ENCODE assay signal across 30 cellular contexts in the genomic region with DNA sequence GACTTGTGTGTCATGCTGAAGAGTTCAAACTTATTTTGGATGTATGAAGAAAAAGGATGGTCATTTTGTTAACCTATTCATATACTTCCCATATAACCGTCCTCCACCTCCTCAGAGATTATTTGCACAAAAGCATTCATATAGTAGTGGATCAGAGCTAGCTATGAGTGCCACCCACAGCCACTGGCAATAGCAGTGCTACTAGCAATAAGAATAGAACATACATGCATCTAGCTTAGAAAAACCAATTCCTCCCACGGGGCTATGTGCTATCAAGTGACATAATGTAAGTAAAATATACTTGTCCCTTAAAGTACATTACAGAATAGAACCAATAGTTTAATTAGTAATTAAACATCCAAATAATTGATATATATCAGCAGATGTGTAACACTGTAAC. TPM values are rescaled to one million over a fixed set of nuclear protein-coding genes. Genes with fewer than 3 reads are reported as not detected.
DNase-seq lines count a peak whose midpoint lies in the region; ATAC-seq and TF ChIP-seq lines count a peak whose summit lies in the region.
"Had no signal": no experiment of that assay in that cellular context is flagged by ENCODE, and none has a peak within 500 bp of the region (broad histone marks: within the 10 kb centered on the region; RNA-seq: fewer than 3 reads in every experiment).

No MANE protein-coding gene starts in this region.

- no CpG with 5 or more reads among the region's 2 CpGs for WGBS in trophoblast cell (ENCODE audit: extremely low coverage, insufficient coverage, insufficient read length)

- no peak overlapping the region for H4K8ac ChIP-seq in trophoblast cell (ENCODE audit: low read depth, low read length)

- H2BK120ac ChIP-seq in trophoblast cell (ENCODE audit: insufficient read depth, low read length, poor library complexity) = no peak overlapping the region

- peak overlapping the region; percentile 13 for H3K4me3 Mint-ChIP-seq in T-helper 1 cell treated with Interleukin-12 subunit alpha and Interleukin-12 subunit beta and Interleukin-4 antibody, amounts not matched to agents 30 μg/mL and 1 μg/mL, for 36 hours
- H3K4me3 Mint-ChIP-seq in natural killer cell treated with Interleukin-12 subunit alpha and Interleukin-12 subunit beta and Interleukin-15 and Interleukin-18, amount 100 ng/mL, for 72 hours = peak overlapping the region; percentile 45
- H3K4me3 Mint-ChIP-seq in natural killer cell = no peak overlapping the region
- no peak overlapping the region for H3K4me3 Mint-ChIP-seq in activated naive CD8-positive, alpha-beta T cell treated with anti-CD3 and anti-CD28 coated beads, Interleukin-2, amount 10 ng/mL, durations not matched to agents 7 days and 5 days
- H3K4me3 Mint-ChIP-seq: WTC11 had no signal

- H2AFZ ChIP-seq in trophoblast cell (ENCODE audit: insufficient read depth, low read length, poor library complexity) = no peak overlapping the region
- H2AFZ ChIP-seq: PC-9 had no signal

- H3K27me3 ChIP-seq in trophoblast cell (ENCODE audit: insufficient read depth, low read length) = no peaks in the 10 kb centered on the region
- H3K27me3 ChIP-seq: neutrophil, right lobe of liver, testis, vagina had no signal

- intact Hi-C loops in natural killer cell (cut with micrococcal nuclease) = no loop called here

- H4K91ac ChIP-seq in trophoblast cell (ENCODE audit: low read depth, low read length) = no peak overlapping the region

- H3K14ac ChIP-seq in trophoblast cell (ENCODE audit: low read length) = no peak overlapping the region

- peaks cover 72% of the 10 kb centered on the region for H3K36me3 Mint-ChIP-seq in T-helper 1 cell treated with Interleukin-12 subunit alpha and Interleukin-12 subunit beta and Interleukin-4 antibody, amounts not matched to agents 30 μg/mL and 1 μg/mL, for 36 hours (ENCODE audit: low read depth)
- peaks cover 49% of the 10 kb centered on the region for H3K36me3 Mint-ChIP-seq in natural killer cell treated with Interleukin-12 subunit alpha and Interleukin-12 subunit beta and Interleukin-15 and Interleukin-18, amount 100 ng/mL, for 72 hours
- H3K36me3 Mint-ChIP-seq in natural killer cell = peaks cover 16% of the 10 kb centered on the region
- peaks cover 75% of the 10 kb centered on the region for H3K36me3 Mint-ChIP-seq in activated naive CD8-positive, alpha-beta T cell treated with anti-CD3 and anti-CD28 coated beads, Interleukin-2, amount 10 ng/mL, durations not matched to agents 7 days and 5 days
- H3K36me3 Mint-ChIP-seq: WTC11 had no signal

- H2BK12ac ChIP-seq in trophoblast cell (ENCODE audit: low read length) = no peak overlapping the region

- no peak overlapping the region for H3K4ac ChIP-seq in trophoblast cell (ENCODE audit: low read depth, low read length)

- H3K9me3 ChIP-seq in trophoblast cell (ENCODE audit: insufficient read depth, low read depth, low read length) = no peaks in the 10 kb centered on the region
- H3K9me3 ChIP-seq: breast epithelium, left ventricle myocardium inferior, neutrophil, right lobe of liver, testis, vagina had no signal

- H4K12ac ChIP-seq in trophoblast cell (ENCODE audit: low read depth, low read length) = no peak overlapping the region

- no peak overlapping the region for H3K9ac ChIP-seq in trophoblast cell (ENCODE audit: low read length)

- H3K4me1 ChIP-seq in trophoblast cell (ENCODE audit: control insufficient read depth in 1 of 2, insufficient read depth in 2 of 2, low read length in 2 of 2) = no peaks in the 10 kb centered on the region
- H3K4me1 ChIP-seq: breast epithelium, left ventricle myocardium inferior, right lobe of liver, testis, vagina had no signal

- H3K4me3 ChIP-seq in trophoblast cell (ENCODE audit: low read depth, low read length) = no peak overlapping the region
- H3K4me3 ChIP-seq: breast epithelium, left ventricle myocardium inferior, PC-9, right lobe of liver, testis, vagina had no signal

- ATAC-seq in natural killer cell treated with Interleukin-12 subunit alpha and Interleukin-12 subunit beta and Interleukin-15 and Interleukin-18, amount 100 ng/mL, for 72 hours = no peak
- ATAC-seq in natural killer cell (no peak), GM21381 (IDR thresholded peaks at IDR 0.05; ENCODE audit: unreplicated experiment) (no peak)
- ATAC-seq in activated naive CD8-positive, alpha-beta T cell treated with anti-CD3 and anti-CD28 coated beads, Interleukin-2, amount 10 ng/mL, durations not matched to agents 7 days and 5 days (ENCODE audit: low read depth) = no peak
- ATAC-seq: right lobe of liver, WTC11 had no signal

- no peak overlapping the region for H3K23ac ChIP-seq in trophoblast cell (ENCODE audit: low read length)

- H2AK5ac ChIP-seq in trophoblast cell (ENCODE audit: low read length) = no peak overlapping the region

- TF ChIP-seq CTCF in natural killer cell (IDR thresholded peaks at IDR 0.05) = no peak

- H3K18ac ChIP-seq in trophoblast cell (ENCODE audit: low read length) = no peak overlapping the region

- peak overlapping the region; percentile 92 for H3K27ac Mint-ChIP-seq in T-helper 1 cell treated with Interleukin-12 subunit alpha and Interleukin-12 subunit beta and Interleukin-4 antibody, amounts not matched to agents 30 μg/mL and 1 μg/mL, for 36 hours
- peak overlapping the region; percentile 93 to 96 for H3K27ac Mint-ChIP-seq in natural killer cell treated with Interleukin-12 subunit alpha and Interleukin-12 subunit beta and Interleukin-15 and Interleukin-18, amount 100 ng/mL, for 72 hours
- H3K27ac Mint-ChIP-seq in natural killer cell = peak overlapping the region in 1 of 2 donors; percentile 93
- H3K27ac Mint-ChIP-seq in activated naive CD8-positive, alpha-beta T cell treated with anti-CD3 and anti-CD28 coated beads, Interleukin-2, amount 10 ng/mL, durations not matched to agents 7 days and 5 days = peak overlapping the region; percentile 49
- H3K27ac Mint-ChIP-seq: progenitor cell of endocrine pancreas, WTC11 had no signal

- no peaks in the 10 kb centered on the region for H3K79me2 ChIP-seq in trophoblast cell (ENCODE audit: control insufficient read depth, insufficient read depth, low read length, poor library complexity)

- no peaks in the 10 kb centered on the region for H3K36me3 ChIP-seq in trophoblast cell (ENCODE audit: control insufficient read depth in 1 of 2, insufficient read depth in 2 of 2, low read length in 2 of 2)
- H3K36me3 ChIP-seq: left ventricle myocardium inferior, neutrophil, right lobe of liver, vagina had no signal

- H3K4me2 ChIP-seq in trophoblast cell (ENCODE audit: low read length) = no peak overlapping the region
- H3K4me2 ChIP-seq: PC-9 had no signal

- H3K27ac ChIP-seq in trophoblast cell (ENCODE audit: low read depth, low read length) = no peak overlapping the region
- H3K27ac ChIP-seq: 22Rv1, breast epithelium, left ventricle myocardium inferior, neutrophil, PC-9, right lobe of liver, testis, vagina had no signal

- DNase-seq in T-helper 1 cell (no peak), natural killer cell (no peak), NCI-H1105 (lab: John Stamatoyannopoulos, UW) (no peak), trophoblast cell (no peak)
- no peak for DNase-seq in natural killer cell treated with Interleukin-12 subunit alpha and Interleukin-12 subunit beta and Interleukin-15 and Interleukin-18, amount 100 ng/mL, for 72 hours (ENCODE audit: low spot score)
- no peak for DNase-seq in activated naive CD8-positive, alpha-beta T cell treated with anti-CD3 and anti-CD28 coated beads, Interleukin-2, amount 10 ng/mL, durations not matched to agents 7 days and 5 days
- DNase-seq: activated CD8-positive, alpha-beta memory T cell treated with anti-CD3 and anti-CD28 coated beads for 24 hours; amniotic stem cell; DMS153; glutamatergic neuron; left ventricle myocardium inferior; mesendoderm; NCI-H1092 treated with DMSO at 0.1 percent for 48 hours; NCI-H187 treated with DMSO at 0.1 percent for 48 hours; NCI-H2171 treated with DMSO at 0.1 percent for 48 hours; NCI-H524; PC-9; right lobe of liver; SHP77; stimulated activated CD4-positive, alpha-beta T cell treated with anti-CD3 and anti-CD28 coated beads, Interleukin-2, amount 100 ng/mL, for 48 hours; testis had no signal

- H3K4me1 Mint-ChIP-seq in T-helper 1 cell treated with Interleukin-12 subunit alpha and Interleukin-12 subunit beta and Interleukin-4 antibody, amounts not matched to agents 30 μg/mL and 1 μg/mL, for 36 hours (ENCODE audit: low read depth) = peaks cover 71% of the 10 kb centered on the region
- H3K4me1 Mint-ChIP-seq in natural killer cell treated with Interleukin-12 subunit alpha and Interleukin-12 subunit beta and Interleukin-15 and Interleukin-18, amount 100 ng/mL, for 72 hours (ENCODE audit: low read depth in 2 of 2) = peaks cover 56 to 75% of the 10 kb centered on the region in 2 donors
- peaks cover 35 to 36% of the 10 kb centered on the region in 2 donors for H3K4me1 Mint-ChIP-seq in natural killer cell
- H3K4me1 Mint-ChIP-seq in activated naive CD8-positive, alpha-beta T cell treated with anti-CD3 and anti-CD28 coated beads, Interleukin-2, amount 10 ng/mL, durations not matched to agents 7 days and 5 days = peaks cover 79% of the 10 kb centered on the region
- H3K4me1 Mint-ChIP-seq: WTC11 had no signal

- H3K27me3 Mint-ChIP-seq in T-helper 1 cell treated with Interleukin-12 subunit alpha and Interleukin-12 subunit beta and Interleukin-4 antibody, amounts not matched to agents 30 μg/mL and 1 μg/mL, for 36 hours (ENCODE audit: low read depth) = no peaks in the 10 kb centered on the region
- no peaks in the 10 kb centered on the region for H3K27me3 Mint-ChIP-seq in natural killer cell treated with Interleukin-12 subunit alpha and Interleukin-12 subunit beta and Interleukin-15 and Interleukin-18, amount 100 ng/mL, for 72 hours
- H3K27me3 Mint-ChIP-seq in natural killer cell (ENCODE audit: low read depth in 2 of 2) = no peaks in the 10 kb centered on the region
- H3K27me3 Mint-ChIP-seq in activated naive CD8-positive, alpha-beta T cell treated with anti-CD3 and anti-CD28 coated beads, Interleukin-2, amount 10 ng/mL, durations not matched to agents 7 days and 5 days = no peaks in the 10 kb centered on the region

- no peak overlapping the region for H2BK5ac ChIP-seq in trophoblast cell (ENCODE audit: low read depth, low read length, poor library complexity)

- no peaks in the 10 kb centered on the region for H3K79me1 ChIP-seq in trophoblast cell (ENCODE audit: low read length)

- POLR2A ChIA-PET in activated naive CD8-positive, alpha-beta T cell treated with anti-CD3 and anti-CD28 coated beads, Interleukin-2, amount 10 ng/mL, durations not matched to agents 7 days and 5 days (lab: Charles Lee) = no interaction called here

- no peaks in the 10 kb centered on the region for H3K9me3 Mint-ChIP-seq in T-helper 1 cell treated with Interleukin-12 subunit alpha and Interleukin-12 subunit beta and Interleukin-4 antibody, amounts not matched to agents 30 μg/mL and 1 μg/mL, for 36 hours
- H3K9me3 Mint-ChIP-seq in natural killer cell treated with Interleukin-12 subunit alpha and Interleukin-12 subunit beta and Interleukin-15 and Interleukin-18, amount 100 ng/mL, for 72 hours = peaks cover 7% of the 10 kb centered on the region
- peaks cover 0 to 2% of the 10 kb centered on the region in 2 donors for H3K9me3 Mint-ChIP-seq in natural killer cell
- H3K9me3 Mint-ChIP-seq in activated naive CD8-positive, alpha-beta T cell treated with anti-CD3 and anti-CD28 coated beads, Interleukin-2, amount 10 ng/mL, durations not matched to agents 7 days and 5 days = peaks cover 4% of the 10 kb centered on the region

RNA-seq across cellular contexts. Expression of a gene that starts 10.3 kb away (rescaled TPM):
- total RNA-seq in natural killer cell treated with Interleukin-12 subunit alpha and Interleukin-12 subunit beta and Interleukin-15 and Interleukin-18, amount 100 ng/mL, for 72 hours = 10 to 100 TPM in 1 of 2 donors, 1 to 10 TPM in 1; 5.7 to 70.2 TPM
- total RNA-seq in natural killer cell = under 1 TPM in 1 of 3 donors, not detected in 2; 0.26 TPM
- 1 to 10 TPM; 1.9 TPM for total RNA-seq in activated naive CD8-positive, alpha-beta T cell treated with anti-CD3 and anti-CD28 coated beads, Interleukin-2, amount 10 ng/mL, durations not matched to agents 7 days and 5 days
- polyA plus RNA-seq in trophoblast cell (2013) = 7.3 and 7.8 TPM in 2 replicates
- total RNA-seq: breast epithelium, H4, left ventricle myocardium inferior, progenitor cell of endocrine pancreas, right lobe of liver, testis had no signal

Comparison
In these comparisons a context has a peak if more than half of its experiments do, and no peak if none do; other contexts are left out.
1. H3K4me3 Mint-ChIP-seq: peak in T-helper 1 cell treated with Interleukin-12 subunit alpha and Interleukin-12 subunit beta and Interleukin-4 antibody, amounts not matched to agents 30 μg/mL and 1 μg/mL, for 36 hours (single experiment) and natural killer cell treated with Interleukin-12 subunit alpha and Interleukin-12 subunit beta and Interleukin-15 and Interleukin-18, amount 100 ng/mL, for 72 hours (single experiment); none in natural killer cell (single experiment) and activated naive CD8-positive, alpha-beta T cell treated with anti-CD3 and anti-CD28 coated beads, Interleukin-2, amount 10 ng/mL, durations not matched to agents 7 days and 5 days (single experiment).